ENCODE assay signal across 17 cellular contexts in the genomic region with DNA sequence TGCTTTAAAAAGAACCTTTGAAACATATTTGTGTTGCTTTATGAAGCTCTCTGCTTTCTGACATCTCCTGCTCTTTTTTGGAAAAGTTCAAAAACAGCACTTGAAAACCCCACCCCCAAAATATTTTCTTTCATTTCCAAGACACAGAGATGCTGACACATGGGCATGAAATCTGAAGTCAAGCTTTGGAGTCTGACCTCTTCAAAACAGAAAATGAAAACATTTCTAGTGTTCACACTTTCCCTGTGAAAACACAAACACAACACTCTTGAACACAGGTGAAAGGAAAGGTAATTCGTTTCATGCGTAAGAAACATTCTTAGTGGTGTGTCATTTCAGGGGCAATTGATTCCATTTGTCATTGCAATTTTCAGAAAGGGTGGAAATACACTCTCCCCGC. TPM values are rescaled to one million over a fixed set of nuclear protein-coding genes. Genes with fewer than 3 reads are reported as not detected.
"Had no signal": no experiment of that assay in that cellular context is flagged by ENCODE, and none has a peak within 500 bp of the region (broad histone marks: within the 10 kb centered on the region; RNA-seq: fewer than 3 reads in every experiment).

No MANE protein-coding gene starts in this region.

- H3K27ac Mint-ChIP-seq: activated CD8-positive, alpha-beta T cell treated with anti-CD3 and anti-CD28 coated beads, Interleukin-2, amount 10 ng/mL, durations not matched to agents 7 days and 5 days; activated naive CD8-positive, alpha-beta T cell treated with anti-CD3 and anti-CD28 coated beads, Interleukin-2, amount 10 ng/mL, durations not matched to agents 7 days and 5 days; T-helper 1 cell treated with Interleukin-12 subunit alpha and Interleukin-12 subunit beta and Interleukin-4 antibody, amounts not matched to agents 30 μg/mL and 1 μg/mL, for 36 hours; WTC11 had no signal

- H3K4me1 Mint-ChIP-seq: activated naive CD8-positive, alpha-beta T cell treated with anti-CD3 and anti-CD28 coated beads, Interleukin-2, amount 10 ng/mL, durations not matched to agents 7 days and 5 days had no signal

- H3K9me3 ChIP-seq: esophagus muscularis mucosa, heart left ventricle, pancreas, stomach, vagina had no signal

- DNase-seq: activated CD4-positive, alpha-beta T cell treated with anti-CD3 and anti-CD28 coated beads for 48 hours; activated CD8-positive, alpha-beta memory T cell treated with anti-CD3 and anti-CD28 coated beads, Interleukin-2, amount 50 U/mL, for 48 hours; activated CD8-positive, alpha-beta T cell treated with anti-CD3 and anti-CD28 coated beads, Interleukin-2, amount 10 ng/mL, durations not matched to agents 7 days and 5 days; activated naive CD8-positive, alpha-beta T cell treated with anti-CD3 and anti-CD28 coated beads, Interleukin-2, amount 10 ng/mL, durations not matched to agents 7 days and 5 days; dorsolateral prefrontal cortex; heart left ventricle; islet precursor cell; pancreas; stimulated activated CD4-positive, alpha-beta T cell treated with anti-CD3 and anti-CD28 coated beads, Interleukin-4, amount 100 ng/mL, for 4 hours; stomach had no signal

- H3K27me3 ChIP-seq: esophagus muscularis mucosa, heart left ventricle, pancreas, stomach, vagina had no signal

- ATAC-seq: activated CD8-positive, alpha-beta T cell treated with anti-CD3 and anti-CD28 coated beads, Interleukin-2, amount 10 ng/mL, durations not matched to agents 7 days and 5 days; heart left ventricle; pancreas; WTC11 had no signal

- H3K9me3 Mint-ChIP-seq: activated naive CD8-positive, alpha-beta T cell treated with anti-CD3 and anti-CD28 coated beads, Interleukin-2, amount 10 ng/mL, durations not matched to agents 7 days and 5 days; neural crest cell; T-helper 1 cell treated with Interleukin-12 subunit alpha and Interleukin-12 subunit beta and Interleukin-4 antibody, amounts not matched to agents 30 μg/mL and 1 μg/mL, for 36 hours; WTC11 had no signal

- H3K36me3 Mint-ChIP-seq: activated naive CD8-positive, alpha-beta T cell treated with anti-CD3 and anti-CD28 coated beads, Interleukin-2, amount 10 ng/mL, durations not matched to agents 7 days and 5 days; WTC11 had no signal

- H3K36me3 ChIP-seq: esophagus muscularis mucosa, heart left ventricle, pancreas, stomach, vagina had no signal

- H3K4me3 ChIP-seq: dorsolateral prefrontal cortex, esophagus muscularis mucosa, heart left ventricle, pancreas, stomach, vagina had no signal

- FAIRE-seq: frontal cortex, pancreas had no signal

- H3K27ac ChIP-seq: dorsolateral prefrontal cortex, esophagus muscularis mucosa, pancreas, stomach, vagina had no signal

- H3K4me3 Mint-ChIP-seq: activated CD8-positive, alpha-beta T cell treated with anti-CD3 and anti-CD28 coated beads, Interleukin-2, amount 10 ng/mL, durations not matched to agents 7 days and 5 days; activated naive CD8-positive, alpha-beta T cell treated with anti-CD3 and anti-CD28 coated beads, Interleukin-2, amount 10 ng/mL, durations not matched to agents 7 days and 5 days; neural crest cell; T-helper 1 cell treated with Interleukin-12 subunit alpha and Interleukin-12 subunit beta and Interleukin-4 antibody, amounts not matched to agents 30 μg/mL and 1 μg/mL, for 36 hours; WTC11 had no signal

RNA-seq across cellular contexts. Expression of a gene that starts 10.8 kb away (rescaled TPM):
- total RNA-seq: activated CD8-positive, alpha-beta T cell treated with anti-CD3 and anti-CD28 coated beads, Interleukin-2, amount 10 ng/mL, durations not matched to agents 7 days and 5 days; activated naive CD8-positive, alpha-beta T cell treated with anti-CD3 and anti-CD28 coated beads, Interleukin-2, amount 10 ng/mL, durations not matched to agents 7 days and 5 days; neural crest cell; renal cortical epithelial cell had no signal
